ENCODE assay signal across 8 cellular contexts in the genomic region with DNA sequence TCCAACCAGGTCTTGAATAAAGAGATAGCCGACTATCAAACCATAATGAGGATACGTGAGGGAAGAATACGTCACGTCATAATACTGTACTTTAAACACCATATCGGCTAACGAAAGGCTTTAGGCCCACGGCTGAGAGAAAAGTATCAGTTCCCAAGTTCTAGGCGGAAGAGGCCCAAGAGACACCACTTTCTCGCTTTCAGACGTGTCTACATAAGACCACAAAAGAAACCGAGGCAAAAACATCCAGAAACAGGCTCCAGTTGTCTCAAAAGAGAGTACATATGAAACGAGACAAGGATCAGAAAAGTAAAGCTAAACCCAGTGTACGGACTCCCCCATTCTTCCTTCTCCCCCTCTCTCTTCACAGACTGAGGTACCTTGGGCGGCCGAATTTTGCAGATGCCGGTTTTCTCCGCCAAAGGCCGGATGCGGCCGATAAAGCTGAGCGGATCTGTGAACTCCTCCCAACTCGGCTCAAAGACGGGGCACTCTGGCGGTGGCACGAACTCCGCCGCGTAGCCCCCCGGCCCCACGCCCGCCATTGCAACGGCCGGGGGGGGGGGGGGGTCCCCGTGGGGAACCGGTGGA. TPM values are rescaled to one million over a fixed set of nuclear protein-coding genes. Genes with fewer than 3 reads are reported as not detected.
A peak's percentile ranks its signal among the peaks of the same experiment; 100 is the strongest.
DNase-seq lines count a peak whose midpoint lies in the region; ATAC-seq and TF ChIP-seq lines count a peak whose summit lies in the region.

No MANE protein-coding gene starts in this region.

- no peaks in the 10 kb centered on the region for H3K9me3 Mint-ChIP-seq in chondrocyte (ENCODE audit: low read depth)

- ATAC-seq in HG02798 (IDR thresholded peaks at IDR 0.05; ENCODE audit: poor library complexity, unreplicated experiment), result peak; percentile 22

- H3K27me3 Mint-ChIP-seq in chondrocyte (ENCODE audit: low read depth), result no peaks in the 10 kb centered on the region

- TF ChIP-seq CTCF in GM13977 (IDR thresholded peaks at IDR 0.05; ENCODE audit: extremely low read depth, insufficient read depth, missing control alignments) (no peak), chondrocyte (IDR thresholded peaks at IDR 0.05) (no peak)

- peaks cover 40% of the 10 kb centered on the region for H3K4me1 Mint-ChIP-seq in chondrocyte (ENCODE audit: low read depth)

- H3K27ac Mint-ChIP-seq in chondrocyte (ENCODE audit: unreplicated experiment), result peak overlapping the region; percentile 99

- H3K36me3 Mint-ChIP-seq in chondrocyte (ENCODE audit: low read depth), result peaks cover 9% of the 10 kb centered on the region

- in situ Hi-C loops in GM13977 (cut with MboI; ENCODE audit: low pct_unique_long_range_greater_than_20kb, low sequenced_read_pairs, unreplicated experiment), result no loop called here

- H3K4me3 Mint-ChIP-seq in chondrocyte (ENCODE audit: unreplicated experiment), result peak overlapping the region; percentile 97

- peak; percentile 58 for DNase-seq in GM13977 (ENCODE audit: low spot score)
- peak; percentile 26 for DNase-seq in SK-N-DZ (ENCODE audit: low spot score)
- no peak for DNase-seq in chondrocyte (ENCODE audit: low spot score)
- DNase-seq in lung microvascular endothelial cell (ENCODE audit: low read depth in 2 of 2), result peak; percentile 41 to 54
- peak; percentile 6 to 15 for DNase-seq in stimulated activated CD8-positive, alpha-beta memory T cell treated with anti-CD3 and anti-CD28 coated beads, Interleukin-4, amount 100 ng/mL, for 4 hours (ENCODE audit: low read depth in 2 of 2, low spot score in 1 of 2)
- DNase-seq in amniotic stem cell (lab: John Stamatoyannopoulos, UW), result no peak
- no peak for DNase-seq in NCI-H1092 treated with DMSO at 0.1 percent for 48 hours (lab: John Stamatoyannopoulos, UW)

RNA-seq across cellular contexts. Expression of gene KDM5A, which starts 0.5 kb away (rescaled TPM):
- polyA plus RNA-seq in SK-N-DZ (2014; cell fraction: cytosol; rRNA removed), result 18.1 and 22.7 TPM in 2 replicates
- 11.7 and 11.9 TPM in 2 replicates for polyA plus RNA-seq in SK-N-DZ (2014; cell fraction: nucleus; rRNA removed)
- 55.2 to 69.0 TPM (median 65.0 TPM) in 3 replicates for total RNA-seq in chondrocyte
- total RNA-seq in lung microvascular endothelial cell, result 35.1 and 51.6 TPM in 2 replicates

RNA-seq across cellular contexts. Expression of gene CCDC77, which starts 12.8 kb away (rescaled TPM):
- polyA plus RNA-seq in SK-N-DZ (2014; cell fraction: cytosol; rRNA removed), result 74.0 and 80.1 TPM in 2 replicates
- 95.5 and 123 TPM in 2 replicates for polyA plus RNA-seq in SK-N-DZ (2014; cell fraction: nucleus; rRNA removed)
- 4.9 to 8.4 TPM (median 6.6 TPM) in 3 replicates for total RNA-seq in chondrocyte
- total RNA-seq in lung microvascular endothelial cell, result 6.3 and 7.7 TPM in 2 replicates

Comparison
In these comparisons a context has a peak if more than half of its experiments do, and no peak if none do; other contexts are left out.
1. DNase-seq: peak in GM13977 (single experiment), SK-N-DZ (single experiment), lung microvascular endothelial cell (2 of 2) and stimulated activated CD8-positive, alpha-beta memory T cell treated with anti-CD3 and anti-CD28 coated beads, Interleukin-4, amount 100 ng/mL, for 4 hours (2 of 2); none in chondrocyte (single experiment), amniotic stem cell (single experiment) and NCI-H1092 treated with DMSO at 0.1 percent for 48 hours (single experiment).